ENCODE assay signal across 8 cellular contexts in genomic region chr3:47009225-47010049, GRCh38. TPM values are rescaled to one million over a fixed set of nuclear protein-coding genes. Genes with fewer than 3 reads are reported as not detected.
DNase-seq lines count a peak whose midpoint lies in the region; ATAC-seq and TF ChIP-seq lines count a peak whose summit lies in the region.

No MANE protein-coding gene starts in this region.

- TF ChIP-seq EP300 in gastroesophageal sphincter (IDR thresholded peaks at IDR 0.05) = no peak

- H3F3A ChIP-seq in OCI-LY1 (ENCODE audit: insufficient read depth, low read length) = no peaks in the 10 kb centered on the region

- ATAC-seq in GM18511 (IDR thresholded peaks at IDR 0.05; ENCODE audit: unreplicated experiment) (peak; percentile 88), HG02970 (IDR thresholded peaks at IDR 0.05; ENCODE audit: low FRiP score, unreplicated experiment) (peak; percentile 80), gastroesophageal sphincter (peak; percentile 97)

- TF ChIP-seq CTCF in OCI-LY1 (IDR thresholded peaks at IDR 0.05; ENCODE audit: low read length) (no peak), gastroesophageal sphincter (IDR thresholded peaks at IDR 0.05) (peak in 1 of 4 experiments; percentile 3)

- peak; percentile 83 to 89 for TF ChIP-seq POLR2A in gastroesophageal sphincter (IDR thresholded peaks at IDR 0.05)

- WGBS in gastroesophageal sphincter (ENCODE audit: low coverage in 1 of 2), 2 donors = 1% methylated on average over 14 of the region's 81 CpGs; no CpG with 5 or more reads in 1 of the 2 donors

- no peaks in the 10 kb centered on the region for H3K79me2 ChIP-seq in OCI-LY1 (ENCODE audit: insufficient read depth, low read length)

- H3K4me3 ChIP-seq in OCI-LY1 (ENCODE audit: low read depth, low read length, poor library complexity, severe bottlenecking) (peak overlapping the region; percentile 61), gastroesophageal sphincter (peak overlapping the region; percentile 56 to 70)

- peak overlapping the region; percentile 54 for H3K27ac ChIP-seq in OCI-LY1 (ENCODE audit: low read depth, low read length, poor library complexity, severe bottlenecking)
- peak overlapping the region; percentile 73 to 93 (median 88) for H3K27ac ChIP-seq in gastroesophageal sphincter

- H3K36me3 ChIP-seq in OCI-LY1 (ENCODE audit: insufficient read depth, low read length) (peaks cover 41% of the 10 kb centered on the region; the same call in 1 of the 2 replicates), gastroesophageal sphincter (peaks cover 0 to 43% of the 10 kb centered on the region in 2 donors)

- peak overlapping the region; percentile 78 for H3K9ac ChIP-seq in OCI-LY1 (ENCODE audit: low read length)

- no peaks in the 10 kb centered on the region for H3K9me2 ChIP-seq in OCI-LY1 (ENCODE audit: low read depth, low read length)

- H2AFZ ChIP-seq in OCI-LY1 (ENCODE audit: low read length) = no peak overlapping the region

- H3K27me3 ChIP-seq in OCI-LY1 (ENCODE audit: insufficient read depth, low read length) (no peaks in the 10 kb centered on the region), gastroesophageal sphincter (no peaks in the 10 kb centered on the region)

- peak; percentile 38 for DNase-seq in activated naive CD4-positive, alpha-beta T cell treated with Interleukin-2 at 50 U/mL for 16 hours
- peak; percentile 60 for DNase-seq in non-pigmented ciliary epithelial cell (ENCODE audit: low read depth)
- peak; percentile 89 for DNase-seq in superior temporal gyrus (ENCODE audit: extremely low spot score)
- no peak for DNase-seq in SKM-1 treated with dmso at 0.1 percent for 144 hours (lab: John Stamatoyannopoulos, UW; ENCODE audit: unreplicated experiment)

- H3K4me2 ChIP-seq in OCI-LY1 (ENCODE audit: low read length) = peak overlapping the region; percentile 81

- H3K4me1 ChIP-seq in OCI-LY1 (ENCODE audit: insufficient read depth, low read length, severe bottlenecking) (peaks cover 19% of the 10 kb centered on the region), gastroesophageal sphincter (peaks cover 0 to 17% (median 8%) of the 10 kb centered on the region in 3 donors)

- H3K9me3 ChIP-seq in OCI-LY1 (ENCODE audit: low read length) (no peaks in the 10 kb centered on the region), gastroesophageal sphincter (no peaks in the 10 kb centered on the region)

- no peaks in the 10 kb centered on the region for H4K20me1 ChIP-seq in OCI-LY1 (ENCODE audit: insufficient read depth, low read length)

RNA-seq across cellular contexts. Expression of gene NBEAL2, which starts 30.0 kb away (rescaled TPM):
- 10 to 100 TPM; 12.3 to 23.2 (median 20.4) TPM for total RNA-seq in gastroesophageal sphincter

RNA-seq across cellular contexts. Expression of gene CCDC12, which starts 32.9 kb away (rescaled TPM):
- total RNA-seq in gastroesophageal sphincter = 10 to 100 TPM; 14.3 to 52.2 (median 42.0) TPM
